In genomic region chr20:46562373-46563169, GRCh38 we compare ENCODE assay signal across 1 cellular context.
TF ChIP-seq lines count a peak whose summit lies in the region.

No MANE protein-coding gene starts in this region.

TF ChIP-seq in HCT116, 20 proteins besides CTCF, POLR2A, EP300 and RAD21 (continued from another document):
- TF ChIP-seq CEBPB (IDR thresholded peaks at IDR 0.05; ENCODE audit: low read depth) (no peak), ZFX (IDR thresholded peaks at IDR 0.05) (no peak; the same call in 1 of the 2 replicates)
TF ChIP-seq in HCT116: peak in this region for 0.
